In genomic region chr11:2585566-2586090, GRCh38 we compare ENCODE assay signal across 26 cellular contexts.
DNase-seq lines count a peak whose midpoint lies in the region; ATAC-seq and TF ChIP-seq lines count a peak whose summit lies in the region.
"Had no signal": no experiment of that assay in that cellular context is flagged by ENCODE, and none has a peak within 500 bp of the region (broad histone marks: within the 10 kb centered on the region; RNA-seq: fewer than 3 reads in every experiment).

No MANE protein-coding gene starts in this region.

- no peaks in the 10 kb centered on the region for H3K4me1 Mint-ChIP-seq in activated CD4-positive, alpha-beta T cell treated with anti-CD3 and anti-CD28 coated beads, Interleukin-2, amount 10 ng/mL, durations not matched to agents 24 days and 14 days

- peaks cover 0 to 5% (median 0%) of the 10 kb centered on the region in 4 donors for H3K4me1 ChIP-seq in esophagus muscularis mucosa
- H3K4me1 ChIP-seq: esophagus squamous epithelium, prostate gland, uterus had no signal

- intact Hi-C loops in activated CD4-positive, alpha-beta T cell treated with anti-CD3 and anti-CD28 coated beads, Interleukin-2, amount 10 ng/mL, durations not matched to agents 24 days and 14 days (cut with micrococcal nuclease), result no loop called here
- intact Hi-C loops in esophagus muscularis mucosa (cut with DNase I) (no loop called here), sciatic nerve (cut with DNase I) (no loop called here)

- H3K4me3 ChIP-seq in esophagus muscularis mucosa, result no peak overlapping the region
- H3K4me3 ChIP-seq: esophagus squamous epithelium, GM12878, prostate gland, uterus had no signal

- H3K36me3 Mint-ChIP-seq in activated CD4-positive, alpha-beta T cell treated with anti-CD3 and anti-CD28 coated beads, Interleukin-2, amount 10 ng/mL, durations not matched to agents 24 days and 14 days (ENCODE audit: low read depth), result no peaks in the 10 kb centered on the region
- H3K36me3 Mint-ChIP-seq: activated naive CD8-positive, alpha-beta T cell; mesothelial cell of epicardium; natural killer cell treated with Interleukin-12 subunit alpha and Interleukin-12 subunit beta and Interleukin-15 and Interleukin-18, amount 100 ng/mL, for 72 hours had no signal

- no peaks in the 10 kb centered on the region for H3K9me3 ChIP-seq in esophagus muscularis mucosa
- H3K9me3 ChIP-seq: esophagus squamous epithelium, prostate gland, uterus had no signal

- H3K27me3 ChIP-seq in esophagus muscularis mucosa, result no peaks in the 10 kb centered on the region
- H3K27me3 ChIP-seq: esophagus squamous epithelium, uterus had no signal

- H3K9me3 Mint-ChIP-seq in activated CD4-positive, alpha-beta T cell treated with anti-CD3 and anti-CD28 coated beads, Interleukin-2, amount 10 ng/mL, durations not matched to agents 24 days and 14 days, result no peaks in the 10 kb centered on the region
- H3K9me3 Mint-ChIP-seq: activated T-cell treated with anti-CD3 and anti-CD28 coated beads, Interleukin-2, amount 50 U/mL, for 4 hours; effector memory CD8-positive, alpha-beta T cell; mesothelial cell of epicardium; natural killer cell treated with Interleukin-12 subunit alpha and Interleukin-12 subunit beta and Interleukin-15 and Interleukin-18, amount 100 ng/mL, for 72 hours had no signal

- H3K4me3 Mint-ChIP-seq in activated CD4-positive, alpha-beta T cell treated with anti-CD3 and anti-CD28 coated beads, Interleukin-2, amount 10 ng/mL, durations not matched to agents 24 days and 14 days, result no peak overlapping the region
- H3K4me3 Mint-ChIP-seq: activated naive CD8-positive, alpha-beta T cell; activated T-cell treated with anti-CD3 and anti-CD28 coated beads, Interleukin-2, amount 50 U/mL, for 4 hours; effector memory CD8-positive, alpha-beta T cell; mesothelial cell of epicardium; natural killer cell treated with Interleukin-12 subunit alpha and Interleukin-12 subunit beta and Interleukin-15 and Interleukin-18, amount 100 ng/mL, for 72 hours had no signal

- H3K36me3 ChIP-seq in esophagus muscularis mucosa, result peaks cover 0 to 20% (median 0%) of the 10 kb centered on the region in 4 donors
- H3K36me3 ChIP-seq: esophagus squamous epithelium, prostate gland, uterus had no signal

- H3K27me3 Mint-ChIP-seq in activated CD4-positive, alpha-beta T cell treated with anti-CD3 and anti-CD28 coated beads, Interleukin-2, amount 10 ng/mL, durations not matched to agents 24 days and 14 days, result no peaks in the 10 kb centered on the region
- H3K27me3 Mint-ChIP-seq: activated naive CD8-positive, alpha-beta T cell; effector memory CD8-positive, alpha-beta T cell; natural killer cell treated with Interleukin-12 subunit alpha and Interleukin-12 subunit beta and Interleukin-15 and Interleukin-18, amount 100 ng/mL, for 72 hours had no signal

- no peak for TF ChIP-seq EP300 in esophagus muscularis mucosa (IDR thresholded peaks at IDR 0.05)

- ATAC-seq in sciatic nerve, result no peak
- ATAC-seq: activated T-cell treated with anti-CD3 and anti-CD28 coated beads, Interleukin-2, amount 50 U/mL, for 4 hours; effector memory CD8-positive, alpha-beta T cell; GM12878; natural killer cell treated with Interleukin-12 subunit alpha and Interleukin-12 subunit beta and Interleukin-15 and Interleukin-18, amount 100 ng/mL, for 72 hours had no signal

- no peak for TF ChIP-seq CTCF in esophagus muscularis mucosa (IDR thresholded peaks at IDR 0.05)

- peak; percentile 7 for DNase-seq in activated CD4-positive, alpha-beta T cell treated with anti-CD3 and anti-CD28 coated beads for 1 hour
- DNase-seq in activated CD4-positive, alpha-beta T cell treated with anti-CD3 and anti-CD28 coated beads, Interleukin-2, amount 10 ng/mL, durations not matched to agents 24 days and 14 days, result no peak
- DNase-seq in Daoy (ENCODE audit: low read depth) (peak; percentile 0), esophagus muscularis mucosa (ENCODE audit: extremely low spot score) (peak; percentile 77), sciatic nerve (ENCODE audit: low spot score) (peak; percentile 42), DMS79 (lab: John Stamatoyannopoulos, UW) (no peak), NCI-H1092 treated with DMSO at 0.1 percent for 48 hours (lab: John Stamatoyannopoulos, UW) (no peak)
- DNase-seq in stimulated activated naive CD4-positive, alpha-beta T cell (lab: John Stamatoyannopoulos, UW), result no peak
- DNase-seq: activated CD4-positive, alpha-beta T cell treated with anti-CD3 and anti-CD28 coated beads, Interleukin-2, amount 50 U/mL, for 1 hour; activated T-cell treated with anti-CD3 and anti-CD28 coated beads, Interleukin-2, amount 50 U/mL, for 4 hours; esophagus squamous epithelium; GDM1; NCI-H1694 treated with DMSO at 0.1 percent for 48 hours; NCI-H774; OCI-M1; SIG-M5; small intestine; stimulated activated CD4-positive, alpha-beta T cell treated with anti-CD3 and anti-CD28 coated beads, Interleukin-2, amount 100 ng/mL, for 48 hours had no signal

- TF ChIP-seq POLR2A in esophagus muscularis mucosa (IDR thresholded peaks at IDR 0.05; ENCODE audit: low read depth), result no peak

- WGBS in esophagus muscularis mucosa, result 100% methylated on average over 2 of the region's 6 CpGs

- H3K27ac ChIP-seq in esophagus muscularis mucosa (replicated peaks in 1 of 4), result no peak overlapping the region
- H3K27ac ChIP-seq: C4-2B, esophagus squamous epithelium, prostate gland, uterus had no signal

- no peak overlapping the region for H3K27ac Mint-ChIP-seq in activated CD4-positive, alpha-beta T cell treated with anti-CD3 and anti-CD28 coated beads, Interleukin-2, amount 10 ng/mL, durations not matched to agents 24 days and 14 days
- H3K27ac Mint-ChIP-seq: activated naive CD8-positive, alpha-beta T cell; effector memory CD8-positive, alpha-beta T cell; mesothelial cell of epicardium; natural killer cell treated with Interleukin-12 subunit alpha and Interleukin-12 subunit beta and Interleukin-15 and Interleukin-18, amount 100 ng/mL, for 72 hours had no signal

Comparison
In these comparisons a context has a peak if more than half of its experiments do, and no peak if none do; other contexts are left out.
1. DNase-seq: peak in activated CD4-positive, alpha-beta T cell treated with anti-CD3 and anti-CD28 coated beads for 1 hour (single experiment), Daoy (single experiment), esophagus muscularis mucosa (single experiment) and sciatic nerve (single experiment); none in activated CD4-positive, alpha-beta T cell treated with anti-CD3 and anti-CD28 coated beads, Interleukin-2, amount 10 ng/mL, durations not matched to agents 24 days and 14 days (single experiment), DMS79 (single experiment), stimulated activated naive CD4-positive, alpha-beta T cell (0 of 6) and NCI-H1092 treated with DMSO at 0.1 percent for 48 hours (single experiment).